ENCODE assay signal across 9 cellular contexts in the genomic region with DNA sequence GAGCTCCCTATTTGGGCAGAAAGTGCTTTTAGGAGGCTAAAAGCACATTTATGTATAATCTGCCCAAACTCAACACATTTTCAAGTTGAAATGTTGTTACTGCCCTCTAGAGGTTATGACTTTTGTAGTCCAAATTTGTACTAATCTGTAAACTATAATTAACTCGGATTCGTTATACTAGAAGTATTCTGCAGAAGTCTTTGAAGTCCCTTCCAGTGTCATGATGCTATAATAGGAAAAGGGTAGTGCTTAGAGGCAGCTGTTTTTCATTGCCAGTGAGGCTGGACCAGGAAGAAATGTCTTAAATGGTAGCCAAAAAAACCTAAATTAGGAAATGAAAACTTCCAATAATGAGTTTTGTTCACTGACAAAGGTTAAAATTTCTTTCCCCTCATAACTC. TPM values are rescaled to one million over a fixed set of nuclear protein-coding genes. Genes with fewer than 3 reads are reported as not detected.
DNase-seq lines count a peak whose midpoint lies in the region; FAIRE-seq and TF ChIP-seq lines count a peak whose summit lies in the region.
"Had no signal": no experiment of that assay in that cellular context is flagged by ENCODE, and none has a peak within 500 bp of the region (broad histone marks: within the 10 kb centered on the region; RNA-seq: fewer than 3 reads in every experiment).

No MANE protein-coding gene starts in this region.

- H3F3A ChIP-seq in OCI-LY1 (ENCODE audit: insufficient read depth, low read length) = 0 out of 2 replicates have a peak, but pooled peaks cover 4% of the 10 kb centered on the region

- H3K9me3 Mint-ChIP-seq in progenitor cell of endocrine pancreas (ENCODE audit: low read depth) = no peaks in the 10 kb centered on the region

- intact Hi-C loops in esophagus muscularis mucosa (cut with DNase I) (no loop called here), spleen (cut with DNase I; ENCODE audit: low total_unique reads) (no loop called here)

- H3K27me3 ChIP-seq in OCI-LY1 (ENCODE audit: insufficient read depth, low read length) (no peaks in the 10 kb centered on the region), esophagus muscularis mucosa (no peaks in the 10 kb centered on the region), spleen (replicated peaks in 1 of 7) (no peaks in the 10 kb centered on the region)

- TF ChIP-seq CTCF in OCI-LY1 (IDR thresholded peaks at IDR 0.05; ENCODE audit: low read length) = peak; percentile 54
- peak; percentile 37 to 46 (median 37) for TF ChIP-seq CTCF in esophagus muscularis mucosa (IDR thresholded peaks at IDR 0.05)
- TF ChIP-seq CTCF in progenitor cell of endocrine pancreas (IDR thresholded peaks at IDR 0.05; ENCODE audit: unreplicated experiment) = peak; percentile 35
- peak in 4 of 11 experiments; percentile 6 to 38 (median 22) for TF ChIP-seq CTCF in spleen (IDR thresholded peaks at IDR 0.05 in 8 of 11, conservative IDR thresholded peaks at IDR 0.05 in 3 of 11)

- H3K27me3 Mint-ChIP-seq in progenitor cell of endocrine pancreas = no peaks in the 10 kb centered on the region

- DNase-seq in GM04503 (ENCODE audit: low read depth) (peak; percentile 51), esophagus muscularis mucosa (ENCODE audit: extremely low spot score) (no peak), progenitor cell of endocrine pancreas (ENCODE audit: low spot score, unreplicated experiment) (no peak), activated T-cell treated with anti-CD3 and anti-CD28 coated beads for 4 hours (no peak), H54 (ENCODE audit: insufficient read length, low spot score) (no peak), ecto neural progenitor cell (ENCODE audit: low spot score) (no peak), spleen (no peak)

- H3K9me3 ChIP-seq in OCI-LY1 (ENCODE audit: low read length) (no peaks in the 10 kb centered on the region), esophagus muscularis mucosa (no peaks in the 10 kb centered on the region), spleen (no peaks in the 10 kb centered on the region)

- H4K20me1 ChIP-seq in OCI-LY1 (ENCODE audit: insufficient read depth, low read length) = no peaks in the 10 kb centered on the region

- no peak for TF ChIP-seq POLR2A in esophagus muscularis mucosa (IDR thresholded peaks at IDR 0.05; ENCODE audit: low read depth)
- no peak for TF ChIP-seq POLR2A in H54 (IDR thresholded peaks at IDR 0.05; ENCODE audit: low read depth, low read length)
- no peak for TF ChIP-seq POLR2A in spleen (IDR thresholded peaks at IDR 0.05)

- H3K27ac ChIP-seq in OCI-LY1 (ENCODE audit: low read depth, low read length, poor library complexity, severe bottlenecking) = no peak overlapping the region
- peak overlapping the region in 3 of 4 donors; percentile 12 to 42 (median 23) for H3K27ac ChIP-seq in esophagus muscularis mucosa (replicated peaks in 1 of 4)
- H3K27ac ChIP-seq in spleen = no peak overlapping the region

- H3K9ac ChIP-seq in OCI-LY1 (ENCODE audit: low read length) = no peak overlapping the region

- H3K36me3 ChIP-seq in OCI-LY1 (ENCODE audit: insufficient read depth, low read length) = peaks cover 69% of the 10 kb centered on the region; the same call in 1 of the 2 replicates
- peaks cover 37 to 98% (median 86%) of the 10 kb centered on the region in 4 donors for H3K36me3 ChIP-seq in esophagus muscularis mucosa
- H3K36me3 ChIP-seq in spleen = peaks cover 3 to 100% (median 79%) of the 10 kb centered on the region in 6 donors

- H3K4me3 ChIP-seq in OCI-LY1 (ENCODE audit: low read depth, low read length, poor library complexity, severe bottlenecking) = no peak overlapping the region
- no peak overlapping the region for H3K4me3 ChIP-seq in esophagus muscularis mucosa
- H3K4me3 ChIP-seq in spleen = no peak overlapping the region

- no peak for TF ChIP-seq EP300 in esophagus muscularis mucosa (IDR thresholded peaks at IDR 0.05)

- no peak overlapping the region for H3K27ac Mint-ChIP-seq in progenitor cell of endocrine pancreas

- no peak overlapping the region for H3K4me2 ChIP-seq in OCI-LY1 (ENCODE audit: low read length)

- H2AFZ ChIP-seq in OCI-LY1 (ENCODE audit: low read length) = no peak overlapping the region

- 6% methylated on average over 2 of the region's 2 CpGs for WGBS in esophagus muscularis mucosa
- WGBS in spleen, 5 donors = 38 to 52% (median 43%) methylated on average over 2 of the region's 2 CpGs

- H3K4me1 Mint-ChIP-seq in progenitor cell of endocrine pancreas (ENCODE audit: low read depth) = no peaks in the 10 kb centered on the region

- no peaks in the 10 kb centered on the region for H3K79me2 ChIP-seq in OCI-LY1 (ENCODE audit: insufficient read depth, low read length)

- H3K4me3 Mint-ChIP-seq in progenitor cell of endocrine pancreas (ENCODE audit: low read depth) = no peak overlapping the region

- peaks cover 24% of the 10 kb centered on the region for H3K36me3 Mint-ChIP-seq in progenitor cell of endocrine pancreas (ENCODE audit: insufficient read depth)

- no peaks in the 10 kb centered on the region for H3K9me2 ChIP-seq in OCI-LY1 (ENCODE audit: low read depth, low read length)

- FAIRE-seq in H54 (lab: Jason Lieb, UNC) = no peak
- FAIRE-seq: islet of Langerhans had no signal

- H3K4me1 ChIP-seq in OCI-LY1 (ENCODE audit: insufficient read depth, low read length, severe bottlenecking) = no peaks in the 10 kb centered on the region
- peaks cover 26 to 40% (median 32%) of the 10 kb centered on the region in 4 donors for H3K4me1 ChIP-seq in esophagus muscularis mucosa
- peaks cover 0 to 20% (median 12%) of the 10 kb centered on the region in 6 donors for H3K4me1 ChIP-seq in spleen

RNA-seq across cellular contexts. Expression of gene EMILIN3, which starts 44.8 kb away (rescaled TPM):
- total RNA-seq in esophagus muscularis mucosa = 1 to 10 TPM in 3 of 4 donors, under 1 TPM in 1; 0.83 to 5.6 (median 4.5) TPM
- total RNA-seq in progenitor cell of endocrine pancreas = 0.96 and 1.3 TPM in 2 replicates
- total RNA-seq in spleen = not detected
- under 1 TPM; 0.03 to 0.32 (median 0.07) TPM for polyA plus RNA-seq in spleen

Comparison
In these comparisons a context has a peak if more than half of its experiments do, and no peak if none do; other contexts are left out.
1. H3K27ac ChIP-seq: peak in esophagus muscularis mucosa (3 of 4); none in OCI-LY1 (single experiment) and spleen (0 of 8).